1 cellular context compared by ENCODE assay signal in genomic region chr22:24189249-24190158, GRCh38.
TF ChIP-seq lines count a peak whose summit lies in the region.

No MANE protein-coding gene starts in this region.

TF ChIP-seq in K562, 482 proteins besides CTCF, POLR2A, EP300 and RAD21 (continued from another document):
- TF ChIP-seq, protein P1, sequence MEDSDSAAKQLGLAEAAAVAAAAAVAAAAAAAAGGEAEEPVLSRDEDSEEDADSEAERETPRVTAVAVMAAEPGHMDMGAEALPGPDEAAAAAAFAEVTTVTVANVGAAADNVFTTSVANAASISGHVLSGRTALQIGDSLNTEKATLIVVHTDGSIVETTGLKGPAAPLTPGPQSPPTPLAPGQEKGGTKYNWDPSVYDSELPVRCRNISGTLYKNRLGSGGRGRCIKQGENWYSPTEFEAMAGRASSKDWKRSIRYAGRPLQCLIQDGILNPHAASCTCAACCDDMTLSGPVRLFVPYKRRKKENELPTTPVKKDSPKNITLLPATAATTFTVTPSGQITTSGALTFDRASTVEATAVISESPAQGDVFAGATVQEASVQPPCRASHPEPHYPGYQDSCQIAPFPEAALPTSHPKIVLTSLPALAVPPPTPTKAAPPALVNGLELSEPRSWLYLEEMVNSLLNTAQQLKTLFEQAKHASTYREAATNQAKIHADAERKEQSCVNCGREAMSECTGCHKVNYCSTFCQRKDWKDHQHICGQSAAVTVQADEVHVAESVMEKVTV (CRISPR knock-in tag; IDR thresholded peaks at IDR 0.05) = peak; percentile 50
- TF ChIP-seq STAG1 (CRISPR knock-in tag; IDR thresholded peaks at IDR 0.05; ENCODE audit: borderline replicate concordance) (peak; percentile 76; the same call in 1 of the 2 replicates), RB1 (IDR thresholded peaks at IDR 0.05; ENCODE audit: low read depth) (0 out of 2 replicates have a peak, but pooled peaks have one; percentile 11), MYNN (IDR thresholded peaks at IDR 0.05) (0 out of 2 replicates have a peak, but pooled peaks have one; percentile 20), MYNN (CRISPR knock-in tag; IDR thresholded peaks at IDR 0.05) (no peak), SMC3 (conservative IDR thresholded peaks at IDR 0.05; ENCODE audit: insufficient read depth, low read depth, low read length) (peak; percentile 88), ARID2 (IDR thresholded peaks at IDR 0.05) (0 out of 2 replicates have a peak, but pooled peaks have one; percentile 26), PREB (CRISPR knock-in tag; IDR thresholded peaks at IDR 0.05) (no peak), MEF2D (tag; conservative IDR thresholded peaks at IDR 0.05; ENCODE audit: low read depth) (no peak), CC2D1A (IDR thresholded peaks at IDR 0.05) (0 out of 2 replicates have a peak, but pooled peaks have one; percentile 48), RAD51 (IDR thresholded peaks at IDR 0.05; ENCODE audit: borderline replicate concordance, low read depth) (no peak)
